Comparison of ENCODE assay signal across 15 cellular contexts in genomic region chr9:93672622-93673270, GRCh38.
DNase-seq lines count a peak whose midpoint lies in the region; ATAC-seq, FAIRE-seq and TF ChIP-seq lines count a peak whose summit lies in the region.
"Had no signal": no experiment of that assay in that cellular context is flagged by ENCODE, and none has a peak within 500 bp of the region (broad histone marks: within the 10 kb centered on the region; RNA-seq: fewer than 3 reads in every experiment).

No MANE protein-coding gene starts in this region.

- H3K4me1 ChIP-seq in CD4-positive, alpha-beta memory T cell (ENCODE audit: insufficient read depth, low read length), result no peaks in the 10 kb centered on the region

- intact Hi-C loops in CD4-positive, alpha-beta memory T cell (cut with micrococcal nuclease), result no loop called here
- intact Hi-C loops in activated B cell treated with CpG ODN at 0.5 μM for 24 hours (cut with micrococcal nuclease), result no loop called here

- DNase-seq in 8988T (peak; percentile 7), activated B cell treated with CpG ODN at 0.5 μM for 24 hours (peak; percentile 9), islet precursor cell (peak; percentile 24), GM19239 (ENCODE audit: insufficient read length, low spot score) (no peak), NCI-H510A treated with DMSO at 0.1 percent for 48 hours (lab: John Stamatoyannopoulos, UW) (no peak), NAMALWA (ENCODE audit: low spot score) (no peak)
- no peak for DNase-seq in CD4-positive, alpha-beta memory T cell
- DNase-seq: HCEC 1CT, NCI-H748 treated with DMSO at 0.1 percent for 48 hours, SW 1271 had no signal

- no peaks in the 10 kb centered on the region for H3K9me3 ChIP-seq in CD4-positive, alpha-beta memory T cell (ENCODE audit: control insufficient read depth in 1 of 2, low read length in 2 of 2)

- no peak overlapping the region for H3K4me3 ChIP-seq in CD4-positive, alpha-beta memory T cell (ENCODE audit: low read length in 2 of 2)

- no peaks in the 10 kb centered on the region for H3K27me3 ChIP-seq in CD4-positive, alpha-beta memory T cell (ENCODE audit: insufficient read depth, low read length)

- peaks cover 18 to 54% of the 10 kb centered on the region in 2 donors for H3K36me3 Mint-ChIP-seq in CD4-positive, alpha-beta memory T cell
- peaks cover 48% of the 10 kb centered on the region for H3K36me3 Mint-ChIP-seq in activated B cell treated with CpG ODN at 0.5 μM for 24 hours (ENCODE audit: low read depth)

- POLR2A ChIA-PET in CD4-positive, alpha-beta memory T cell (lab: Charles Lee; ENCODE audit: partially characterized antibody), result no interaction called here
- POLR2A ChIA-PET in activated B cell treated with CpG ODN at 0.5 μM for 24 hours (lab: Charles Lee), result no interaction called here

- peaks cover 12% of the 10 kb centered on the region for H3K36me3 ChIP-seq in CD4-positive, alpha-beta memory T cell (ENCODE audit: insufficient read depth, low read length)

- H3K27ac ChIP-seq in CD4-positive, alpha-beta memory T cell (ENCODE audit: low read depth, low read length), result no peak overlapping the region
- H3K27ac ChIP-seq: KMS-11 had no signal

- no peaks in the 10 kb centered on the region for H3K9me3 Mint-ChIP-seq in CD4-positive, alpha-beta memory T cell
- no peaks in the 10 kb centered on the region for H3K9me3 Mint-ChIP-seq in activated B cell treated with CpG ODN at 0.5 μM for 24 hours

- H3K27me3 Mint-ChIP-seq in CD4-positive, alpha-beta memory T cell, result no peaks in the 10 kb centered on the region
- H3K27me3 Mint-ChIP-seq in activated B cell treated with CpG ODN at 0.5 μM for 24 hours, result no peaks in the 10 kb centered on the region
- H3K27me3 Mint-ChIP-seq: B cell had no signal

- ATAC-seq in activated B cell treated with CpG ODN at 0.5 μM for 24 hours (ENCODE audit: low read depth), result no peak
- ATAC-seq: left lobe of liver had no signal

- no peak overlapping the region for H3K4me3 Mint-ChIP-seq in CD4-positive, alpha-beta memory T cell
- no peak overlapping the region for H3K4me3 Mint-ChIP-seq in activated B cell treated with CpG ODN at 0.5 μM for 24 hours
- H3K4me3 Mint-ChIP-seq: B cell had no signal

- no peak for TF ChIP-seq CTCF in activated B cell treated with CpG ODN at 0.5 μM for 24 hours (IDR thresholded peaks at IDR 0.05)

- peaks cover 0 to 1% (median 0%) of the 10 kb centered on the region in 4 donors for H3K4me1 Mint-ChIP-seq in CD4-positive, alpha-beta memory T cell
- H3K4me1 Mint-ChIP-seq in activated B cell treated with CpG ODN at 0.5 μM for 24 hours, result no peaks in the 10 kb centered on the region
- H3K4me1 Mint-ChIP-seq: B cell had no signal

- no peak for FAIRE-seq in GM19239 (lab: Jason Lieb, UNC)
- FAIRE-seq: D721Med, TTC549 had no signal

- peak overlapping the region in 4 of 7 donors; percentile 30 to 55 (median 40) for H3K27ac Mint-ChIP-seq in CD4-positive, alpha-beta memory T cell
- no peak overlapping the region for H3K27ac Mint-ChIP-seq in activated B cell treated with CpG ODN at 0.5 μM for 24 hours
- H3K27ac Mint-ChIP-seq: B cell had no signal

- CTCF ChIA-PET in CD4-positive, alpha-beta memory T cell (lab: Charles Lee; ENCODE audit: partially characterized antibody), result no interaction called here
- CTCF ChIA-PET in activated B cell treated with CpG ODN at 0.5 μM for 24 hours (lab: Charles Lee), result no interaction called here

Comparison
In these comparisons a context has a peak if more than half of its experiments do, and no peak if none do; other contexts are left out.
1. DNase-seq: peak in 8988T (single experiment), activated B cell treated with CpG ODN at 0.5 μM for 24 hours (single experiment) and islet precursor cell (single experiment); none in CD4-positive, alpha-beta memory T cell (0 of 5), GM19239 (single experiment), NCI-H510A treated with DMSO at 0.1 percent for 48 hours (single experiment) and NAMALWA (single experiment).